Comparison of ENCODE assay signal across 24 cellular contexts in the genomic region with DNA sequence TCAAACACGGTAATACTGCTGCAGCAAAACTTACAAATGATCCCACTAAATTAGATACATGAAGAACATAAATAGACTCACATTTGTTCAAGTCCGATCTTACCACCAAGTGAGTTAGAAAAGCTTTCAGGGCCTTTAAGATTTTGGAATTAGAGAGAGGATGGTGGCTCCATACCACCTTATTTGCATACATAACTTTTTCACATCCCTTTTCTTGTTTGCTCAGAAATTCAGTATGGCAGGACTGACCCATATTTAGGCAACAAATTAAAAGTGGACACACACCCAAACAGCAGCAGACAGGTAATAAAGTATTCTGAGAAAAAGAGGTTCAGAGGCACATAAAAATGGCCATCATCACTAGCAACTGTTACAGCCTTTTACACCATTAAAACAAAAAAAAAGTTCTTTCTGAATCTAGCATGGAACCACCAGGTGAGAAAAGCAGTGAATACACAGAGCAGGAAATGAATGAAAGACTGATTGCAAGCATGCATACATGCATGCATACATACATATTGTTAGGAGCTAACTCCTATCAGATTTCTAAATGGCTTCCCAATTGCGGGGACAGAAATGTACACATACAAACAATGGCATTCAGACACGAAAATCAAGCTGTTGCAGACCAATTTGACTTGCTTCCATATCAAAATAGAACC. TPM values are rescaled to one million over a fixed set of nuclear protein-coding genes. Genes with fewer than 3 reads are reported as not detected.
A peak's percentile ranks its signal among the peaks of the same experiment; 100 is the strongest.
DNase-seq lines count a peak whose midpoint lies in the region; ATAC-seq and TF ChIP-seq lines count a peak whose summit lies in the region.
"Had no signal": no experiment of that assay in that cellular context is flagged by ENCODE, and none has a peak within 500 bp of the region (broad histone marks: within the 10 kb centered on the region; RNA-seq: fewer than 3 reads in every experiment).

No MANE protein-coding gene starts in this region.

- DNase-seq in NCI-H446 (lab: John Stamatoyannopoulos, UW): no peak
- DNase-seq in DMS153 (lab: John Stamatoyannopoulos, UW): no peak
- no peak for DNase-seq in adrenal gland
- DNase-seq: ACHN; activated B cell treated with CpG ODN at 0.5 μM for 24 hours; activated CD4-positive, alpha-beta memory T cell treated with anti-CD3 and anti-CD28 coated beads, Interleukin-2, amount 10 ng/mL, durations not matched to agents 7 days and 5 days; activated T-cell treated with anti-CD3 and anti-CD28 coated beads for 4 hours; C1 segment of cervical spinal cord; immature natural killer cell; left ventricle myocardium superior; NCI-H1048; NCI-H2029; NCI-H446 treated with DMSO at 0.1 percent for 48 hours; nephron progenitor cell; testis had no signal

- no peaks in the 10 kb centered on the region for H3K36me3 ChIP-seq in adrenal gland (replicated peaks in 1 of 2)

- H3K27ac ChIP-seq in adrenal gland: no peak overlapping the region
- H3K27ac ChIP-seq: KMS-11, testis had no signal

- H3K27me3 ChIP-seq in adrenal gland: no peaks in the 10 kb centered on the region
- H3K27me3 ChIP-seq: testis had no signal

- intact Hi-C loops in adrenal gland (cut with DNase I): no loop called here

- no peaks in the 10 kb centered on the region for H3K4me1 ChIP-seq in adrenal gland (replicated peaks in 1 of 2)
- H3K4me1 ChIP-seq: testis had no signal

- H3K4me3 ChIP-seq in adrenal gland: no peak overlapping the region
- H3K4me3 ChIP-seq: testis had no signal

- TF ChIP-seq CTCF in adrenal gland (IDR thresholded peaks at IDR 0.05): no peak

- 79 to 86% (median 82%) methylated on average over 4 of the region's 4 CpGs for WGBS in adrenal gland, 4 donors

- ATAC-seq in GM18502 (IDR thresholded peaks at IDR 0.05; ENCODE audit: poor library complexity, unreplicated experiment) (peak; percentile 72), GM19372 (IDR thresholded peaks at IDR 0.05; ENCODE audit: low read depth, unreplicated experiment) (peak; percentile 80), HG02852 (IDR thresholded peaks at IDR 0.05; ENCODE audit: unreplicated experiment) (peak; percentile 56), HG03558 (IDR thresholded peaks at IDR 0.05; ENCODE audit: extremely low read depth, unreplicated experiment) (peak; percentile 68), HG03565 (IDR thresholded peaks at IDR 0.05; ENCODE audit: unreplicated experiment) (no peak)
- ATAC-seq: left ventricle myocardium superior, SK-N-SH treated with all-trans-retinoic acid at 6 μM for 48 hours had no signal

- TF ChIP-seq POLR2A in adrenal gland (IDR thresholded peaks at IDR 0.05): no peak

- H3K9me3 ChIP-seq in adrenal gland (replicated peaks in 1 of 3): no peaks in the 10 kb centered on the region
- H3K9me3 ChIP-seq: testis had no signal

RNA-seq across cellular contexts. Expression of a gene that starts 23.3 kb away (rescaled TPM):
- under 1 TPM; 0.06 to 0.74 (median 0.64) TPM for total RNA-seq in adrenal gland
- polyA plus RNA-seq in adrenal gland: 1 to 10 TPM in 2 of 3 donors, under 1 TPM in 1; 0.32 to 1.1 (median 1.1) TPM
- total RNA-seq: activated CD4-positive, alpha-beta memory T cell treated with anti-CD3 and anti-CD28 coated beads, Interleukin-2, amount 10 ng/mL, durations not matched to agents 7 days and 5 days; endothelial cell of umbilical vein; mononuclear cell had no signal
- polyA plus RNA-seq: immature natural killer cell had no signal
